In the genomic region with DNA sequence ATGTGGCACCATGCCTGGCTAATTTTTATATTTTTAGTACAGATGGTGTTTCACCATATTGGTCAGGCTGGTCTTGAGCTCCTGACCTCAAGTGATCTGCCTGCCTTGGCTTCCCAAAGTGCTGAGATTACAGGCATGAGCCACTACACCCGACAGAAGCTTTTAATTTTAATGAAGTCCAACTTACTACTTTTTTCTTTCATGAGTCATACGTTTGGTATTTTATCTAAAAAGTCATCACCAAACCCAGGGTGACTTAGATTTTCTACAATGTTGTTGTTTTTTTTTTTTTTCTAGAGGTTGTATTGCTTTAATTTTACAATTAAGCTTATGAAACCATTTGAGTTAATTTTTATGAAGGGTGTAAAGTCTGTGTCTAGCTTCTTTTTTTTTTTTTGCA, we compare ENCODE assay signal across 17 cellular contexts. TPM values are rescaled to one million over a fixed set of nuclear protein-coding genes. Genes with fewer than 3 reads are reported as not detected.
DNase-seq lines count a peak whose midpoint lies in the region; ATAC-seq and TF ChIP-seq lines count a peak whose summit lies in the region.
"Had no signal": no experiment of that assay in that cellular context is flagged by ENCODE, and none has a peak within 500 bp of the region (broad histone marks: within the 10 kb centered on the region; RNA-seq: fewer than 3 reads in every experiment).

No MANE protein-coding gene starts in this region.

- intact Hi-C loops in A673 (cut with micrococcal nuclease; ENCODE audit: unreplicated experiment) (loop anchor here (5.0 kb wide), 2 partner anchors 1357 to 1907 kb away; partner anchors contain the start of gene SRSF8), body of pancreas (cut with DNase I) (no loop called here)

- H3K36me3 ChIP-seq in A673 (ENCODE audit: insufficient read depth, low read length, poor library complexity, severe bottlenecking) = no peaks in the 10 kb centered on the region
- H3K36me3 ChIP-seq in body of pancreas (replicated peaks in 1 of 2; ENCODE audit: insufficient read depth in 1 of 2, low read depth in 2 of 2) = no peaks in the 10 kb centered on the region
- H3K36me3 ChIP-seq: colonic mucosa, SJSA1, thoracic aorta had no signal

- no peak for ATAC-seq in body of pancreas
- ATAC-seq in HG02981 (IDR thresholded peaks at IDR 0.05; ENCODE audit: unreplicated experiment) = no peak

- H3K4me3 ChIP-seq in A673 (ENCODE audit: low read depth, low read length, poor library complexity, severe bottlenecking) (no peak overlapping the region), fibroblast of villous mesenchyme (ENCODE audit: low read depth, low read length) (no peak overlapping the region), body of pancreas (no peak overlapping the region)
- H3K4me3 ChIP-seq: colonic mucosa, SJSA1, thoracic aorta had no signal

- 15 to 17% methylated on average over 2 of the region's 2 CpGs for WGBS in body of pancreas, 2 donors

- H3K27me3 ChIP-seq in A673 (replicated peaks; ENCODE audit: insufficient read depth, low read depth, low read length, poor library complexity) (no peaks in the 10 kb centered on the region), body of pancreas (no peaks in the 10 kb centered on the region)
- H3K27me3 ChIP-seq: colonic mucosa, SJSA1 had no signal

- no peaks in the 10 kb centered on the region for H3K4me1 ChIP-seq in A673 (ENCODE audit: insufficient read depth, low read length, poor library complexity, severe bottlenecking)
- H3K4me1 ChIP-seq in body of pancreas = no peaks in the 10 kb centered on the region
- H3K4me1 ChIP-seq: colonic mucosa had no signal

- CTCF ChIA-PET in A673 (lab: Charles Lee) = interaction anchor here (0.6 to 1.2 kb wide), 12 partner anchors 31 to 1331 kb away, joined by 3 to 11 read pairs (median 4); no protein-coding TSS in a partner anchor

- DNase-seq in A673 (ENCODE audit: low spot score) (peak; percentile 46), HCEC 1CT (peak; percentile 71), amniotic epithelial cell (ENCODE audit: low read depth) (peak; percentile 17), fibroblast of villous mesenchyme (ENCODE audit: low read depth) (peak; percentile 19), body of pancreas (no peak), anterior cingulate cortex (lab: John Stamatoyannopoulos, UW) (no peak), HK-2 (ENCODE audit: unreplicated experiment) (no peak)
- DNase-seq: activated CD8-positive, alpha-beta memory T cell treated with anti-CD3 and anti-CD28 coated beads for 24 hours; activated naive CD4-positive, alpha-beta T cell treated with anti-CD3 and anti-CD28 coated beads, Interleukin-2, amount 10 ng/mL, durations not matched to agents 7 days and 5 days; colonic mucosa; DMS53; foreskin melanocyte; NCI-H1092 treated with DMSO at 0.1 percent for 48 hours; stimulated activated CD4-positive, alpha-beta T cell treated with anti-CD3 and anti-CD28 coated beads, Interleukin-12 subunit alpha, Interleukin-12 subunit beta, amount 100 ng/mL, for 4 hours had no signal

- no peak for TF ChIP-seq POLR2A in body of pancreas (IDR thresholded peaks at IDR 0.05)

- POLR2A ChIA-PET in A673 (lab: Charles Lee; ENCODE audit: low non-redundant PET) = no interaction called here

- no TSS peak for BruUV-seq in A673 (replicated peaks; lab: Mats Ljungman, UMichigan)

- H3K27ac ChIP-seq in A673 (ENCODE audit: low read depth, low read length, poor library complexity, severe bottlenecking) (no peak overlapping the region), body of pancreas (no peak overlapping the region)
- H3K27ac ChIP-seq: colonic mucosa, SJSA1, thoracic aorta had no signal

- H3K9me3 ChIP-seq in A673 (ENCODE audit: low read depth, low read length, poor library complexity, severe bottlenecking) (no peaks in the 10 kb centered on the region), body of pancreas (no peaks in the 10 kb centered on the region)
- H3K9me3 ChIP-seq: colonic mucosa, SJSA1, thoracic aorta had no signal

- TF ChIP-seq CTCF in A673 (conservative IDR thresholded peaks at IDR 0.05; ENCODE audit: low read depth, low read length) = no peak
- no peak for TF ChIP-seq CTCF in fibroblast of villous mesenchyme (IDR thresholded peaks at IDR 0.05; ENCODE audit: insufficient read depth, low read depth, low read length)
- TF ChIP-seq CTCF in body of pancreas (IDR thresholded peaks at IDR 0.05) = no peak

RNA-seq across cellular contexts. Expression of gene JRKL, which starts 34.9 kb away (rescaled TPM):
- 11.0 and 12.7 TPM in 2 replicates for total RNA-seq in A673 (2021)
- 6.1 and 10.4 TPM in 2 replicates for total RNA-seq in fibroblast of villous mesenchyme
- 1 to 10 TPM in 1 of 2 donors, under 1 TPM in 1; 0.66 to 6.0 TPM for total RNA-seq in body of pancreas

RNA-seq across cellular contexts. Expression of gene CCDC82, which starts 35.0 kb away (rescaled TPM):
- total RNA-seq in A673 (2021) (30.5 and 33.1 TPM in 2 replicates), fibroblast of villous mesenchyme (12.2 and 17.7 TPM in 2 replicates), body of pancreas (10 to 100 TPM; 18.9 to 44.8 TPM)

Comparison
In these comparisons a context has a peak if more than half of its experiments do, and no peak if none do; other contexts are left out.
1. DNase-seq: peak in A673 (single experiment), HCEC 1CT (single experiment), amniotic epithelial cell (single experiment) and fibroblast of villous mesenchyme (single experiment); none in body of pancreas (0 of 4), anterior cingulate cortex (0 of 58) and HK-2 (single experiment).